ENCODE assay signal across 14 cellular contexts in genomic region chr1:162697140-162697895, GRCh38.
DNase-seq lines count a peak whose midpoint lies in the region; ATAC-seq and TF ChIP-seq lines count a peak whose summit lies in the region.
"Had no signal": no experiment of that assay in that cellular context is flagged by ENCODE, and none has a peak within 500 bp of the region (broad histone marks: within the 10 kb centered on the region; RNA-seq: fewer than 3 reads in every experiment).

No MANE protein-coding gene starts in this region.

- peak; percentile 39 for ATAC-seq in GM19351 (IDR thresholded peaks at IDR 0.05; ENCODE audit: unreplicated experiment)
- no peak for ATAC-seq in HG03520 (IDR thresholded peaks at IDR 0.05; ENCODE audit: unreplicated experiment)
- ATAC-seq: stimulated activated effector memory CD8-positive, alpha-beta T cell treated with anti-CD3 and anti-CD28 coated beads, Interleukin-12 subunit alpha, Interleukin-12 subunit beta, amount 100 ng/mL, for 72 hours had no signal

- H3K9me3 ChIP-seq in prostate gland, result no peaks in the 10 kb centered on the region
- H3K9me3 ChIP-seq: lower lobe of right lung had no signal

- no peak for TF ChIP-seq CTCF in prostate gland (IDR thresholded peaks at IDR 0.05)

- H3K27me3 ChIP-seq in prostate gland (replicated peaks; ENCODE audit: insufficient read depth), result no peaks in the 10 kb centered on the region

- H3K4me3 ChIP-seq in prostate gland, result no peak overlapping the region
- H3K4me3 ChIP-seq: lower lobe of right lung had no signal

- peak; percentile 20 for DNase-seq in M059J (ENCODE audit: low read depth)
- peak; percentile 41 for DNase-seq in fibroblast of peridontal ligament (ENCODE audit: extremely low read depth)
- no peak for DNase-seq in prostate gland (ENCODE audit: low spot score)
- no peak for DNase-seq in CD1c-positive myeloid dendritic cell (ENCODE audit: extremely low spot score)
- no peak for DNase-seq in NCI-H524 treated with DMSO at 0.1 percent for 48 hours (lab: John Stamatoyannopoulos, UW)
- DNase-seq in NOMO-1 treated with DMSO at 0.1 percent for 48 hours (lab: John Stamatoyannopoulos, UW; ENCODE audit: unreplicated experiment), result no peak
- DNase-seq: DND-41; Kasumi-1; lower lobe of right lung; stimulated activated CD4-positive, alpha-beta T cell treated with anti-CD3 and anti-CD28 coated beads, Interleukin-15, amount 100 ng/mL, for 24 hours; T-helper 2 cell had no signal

- intact Hi-C loops in prostate gland (cut with DNase I), result no loop called here

- peaks cover 7% of the 10 kb centered on the region for H3K4me1 ChIP-seq in prostate gland (replicated peaks)

- no peak for TF ChIP-seq POLR2A in prostate gland (IDR thresholded peaks at IDR 0.05)

- H3K36me3 ChIP-seq in prostate gland, result no peaks in the 10 kb centered on the region
- H3K36me3 ChIP-seq: lower lobe of right lung had no signal

- peak overlapping the region; percentile 71 to 74 for H3K27ac ChIP-seq in prostate gland
- H3K27ac ChIP-seq: lower lobe of right lung had no signal

- WGBS in prostate gland, result 42% methylated on average over 6 of the region's 6 CpGs

Comparison
In these comparisons a context has a peak if more than half of its experiments do, and no peak if none do; other contexts are left out.
1. DNase-seq: peak in M059J (single experiment) and fibroblast of peridontal ligament (single experiment); none in prostate gland (single experiment), CD1c-positive myeloid dendritic cell (single experiment), NCI-H524 treated with DMSO at 0.1 percent for 48 hours (single experiment) and NOMO-1 treated with DMSO at 0.1 percent for 48 hours (single experiment).